13 cellular contexts compared by ENCODE assay signal in genomic region chr10:124667425-124668130, GRCh38.
DNase-seq lines count a peak whose midpoint lies in the region; ATAC-seq, FAIRE-seq and TF ChIP-seq lines count a peak whose summit lies in the region.
"Had no signal": no experiment of that assay in that cellular context is flagged by ENCODE, and none has a peak within 500 bp of the region (broad histone marks: within the 10 kb centered on the region; RNA-seq: fewer than 3 reads in every experiment).

No MANE protein-coding gene starts in this region.

- H3K27me3 ChIP-seq in testis = no peaks in the 10 kb centered on the region
- H3K27me3 ChIP-seq: vagina had no signal

- ATAC-seq in activated CD4-positive, alpha-beta T cell treated with anti-CD3 and anti-CD28 coated beads for 36 hours = no peak
- ATAC-seq in mucosa of descending colon (peak; percentile 62), GM19467 (IDR thresholded peaks at IDR 0.05; ENCODE audit: unreplicated experiment) (no peak), GM21360 (IDR thresholded peaks at IDR 0.05; ENCODE audit: unreplicated experiment) (no peak)

- peak overlapping the region; percentile 41 to 70 for H3K27ac ChIP-seq in testis

- H3K27ac Mint-ChIP-seq in activated CD4-positive, alpha-beta T cell treated with anti-CD3 and anti-CD28 coated beads for 36 hours = peak overlapping the region; percentile 39

- CTCF ChIA-PET in activated CD4-positive, alpha-beta T cell treated with anti-CD3 and anti-CD28 coated beads for 36 hours (lab: Charles Lee) = no interaction called here

- peaks cover 35% of the 10 kb centered on the region for H3K4me1 Mint-ChIP-seq in activated CD4-positive, alpha-beta T cell treated with anti-CD3 and anti-CD28 coated beads for 36 hours

- POLR2A ChIA-PET in activated CD4-positive, alpha-beta T cell treated with anti-CD3 and anti-CD28 coated beads for 36 hours (lab: Charles Lee) = no interaction called here

- H3K36me3 ChIP-seq in mucosa of descending colon (ENCODE audit: low read depth) (no peaks in the 10 kb centered on the region), testis (ENCODE audit: low read depth, missing control alignments) (no peaks in the 10 kb centered on the region)
- H3K36me3 ChIP-seq: vagina had no signal

- FAIRE-seq in HTR-8/SVneo (lab: Jason Lieb, UNC) = no peak
- FAIRE-seq: RCC 7860 had no signal

- TF ChIP-seq POLR2A in testis (IDR thresholded peaks at IDR 0.05) = no peak

- intact Hi-C loops in activated CD4-positive, alpha-beta T cell treated with anti-CD3 and anti-CD28 coated beads for 36 hours (cut with DNase I, micrococcal nuclease) = no loop called here
- intact Hi-C loops in mucosa of descending colon (cut with DNase I, micrococcal nuclease) = no loop called here
- intact Hi-C loops in testis (cut with DNase I; ENCODE audit: low total_unique reads) = no loop called here

- no peak for DNase-seq in activated CD4-positive, alpha-beta T cell treated with anti-CD3 and anti-CD28 coated beads for 36 hours
- no peak for DNase-seq in activated CD4-positive, alpha-beta T cell treated with anti-CD3 and anti-CD28 coated beads, Interleukin-2, amount 50 U/mL, for 4 hours
- DNase-seq in choroid plexus epithelial cell (ENCODE audit: low read depth) (peak; percentile 60), mucosa of descending colon (peak; percentile 37 to 70 (median 61)), testis (no peak), HTR-8/SVneo (ENCODE audit: insufficient read length, low spot score) (no peak)
- DNase-seq: cortex of kidney; NCI-H226; stimulated activated CD4-positive, alpha-beta T cell treated with anti-CD3 and anti-CD28 coated beads, Interleukin-15, amount 100 ng/mL, for 24 hours had no signal

- no peaks in the 10 kb centered on the region for H3K9me3 Mint-ChIP-seq in activated CD4-positive, alpha-beta T cell treated with anti-CD3 and anti-CD28 coated beads for 36 hours (ENCODE audit: low read depth)

- no peaks in the 10 kb centered on the region for H3K36me3 Mint-ChIP-seq in activated CD4-positive, alpha-beta T cell treated with anti-CD3 and anti-CD28 coated beads for 36 hours (ENCODE audit: low read depth)

- H3K4me3 Mint-ChIP-seq in activated CD4-positive, alpha-beta T cell treated with anti-CD3 and anti-CD28 coated beads for 36 hours = no peak overlapping the region

- no peaks in the 10 kb centered on the region for H3K27me3 Mint-ChIP-seq in activated CD4-positive, alpha-beta T cell treated with anti-CD3 and anti-CD28 coated beads for 36 hours

- WGBS in testis, 2 donors = 56 to 59% methylated on average over 8 to 11 of the region's 11 CpGs

- H3K4me1 ChIP-seq in mucosa of descending colon (ENCODE audit: low read depth) (peaks cover 19% of the 10 kb centered on the region), testis (peaks cover 73% of the 10 kb centered on the region)

- no peaks in the 10 kb centered on the region for H3K9me3 ChIP-seq in mucosa of descending colon
- H3K9me3 ChIP-seq in testis = no peaks in the 10 kb centered on the region
- H3K9me3 ChIP-seq: vagina had no signal

- TF ChIP-seq CTCF in choroid plexus epithelial cell (conservative IDR thresholded peaks at IDR 0.05; ENCODE audit: low read depth, low read length) (peak; percentile 9), mucosa of descending colon (IDR thresholded peaks at IDR 0.05) (no peak), testis (IDR thresholded peaks at IDR 0.05) (no peak)

- H3K4me3 ChIP-seq in choroid plexus epithelial cell (ENCODE audit: low read depth, low read length) = no peak overlapping the region
- no peak overlapping the region for H3K4me3 ChIP-seq in mucosa of descending colon
- H3K4me3 ChIP-seq in testis = no peak overlapping the region
- H3K4me3 ChIP-seq: vagina had no signal

Comparison
In these comparisons a context has a peak if more than half of its experiments do, and no peak if none do; other contexts are left out.
1. DNase-seq: peak in choroid plexus epithelial cell (single experiment) and mucosa of descending colon (3 of 3); none in activated CD4-positive, alpha-beta T cell treated with anti-CD3 and anti-CD28 coated beads for 36 hours (single experiment), activated CD4-positive, alpha-beta T cell treated with anti-CD3 and anti-CD28 coated beads, Interleukin-2, amount 50 U/mL, for 4 hours (0 of 2), testis (single experiment) and HTR-8/SVneo (single experiment).